Comparison of ENCODE assay signal across 16 cellular contexts in genomic region chr15:70516408-70517193, GRCh38.
A peak's percentile ranks its signal among the peaks of the same experiment; 100 is the strongest.
DNase-seq lines count a peak whose midpoint lies in the region; ATAC-seq and TF ChIP-seq lines count a peak whose summit lies in the region.
"Had no signal": no experiment of that assay in that cellular context is flagged by ENCODE, and none has a peak within 500 bp of the region (broad histone marks: within the 10 kb centered on the region; RNA-seq: fewer than 3 reads in every experiment).

No MANE protein-coding gene starts in this region.

- H3K36me3 ChIP-seq in BE2C (no peaks in the 10 kb centered on the region), brain microvascular endothelial cell (replicated peaks) (no peaks in the 10 kb centered on the region)

- H3K27me3 ChIP-seq in BE2C (no peaks in the 10 kb centered on the region), brain microvascular endothelial cell (replicated peaks) (peaks cover 24% of the 10 kb centered on the region)

- DNase-seq in BE2C (no peak), HT-29 (ENCODE audit: low spot score) (peak; percentile 54), brain microvascular endothelial cell (no peak), left colon (no peak), NCI-H1436 (lab: John Stamatoyannopoulos, UW) (no peak)
- DNase-seq in activated naive CD4-positive, alpha-beta T cell treated with Interleukin-2 at 50 U/mL for 16 hours, result no peak
- DNase-seq: ACHN, DND-41, H9, MV-4-11, NCI-H1930, NCI-H345, SHP77 had no signal

- in situ Hi-C loops in brain microvascular endothelial cell (cut with HindIII; ENCODE audit: low pct_ligation_motif_present, low sequenced_read_pairs), result no loop called here

- no peak overlapping the region for H3K27ac ChIP-seq in brain microvascular endothelial cell
- H3K27ac ChIP-seq: C4-2B, SK-N-MC had no signal

- ATAC-seq in left colon (peak; percentile 18), HG03045 (IDR thresholded peaks at IDR 0.05; ENCODE audit: unreplicated experiment) (no peak)

- 0 out of 2 replicates have a peak, but pooled peaks cover 9% of the 10 kb centered on the region for H3K4me1 ChIP-seq in BE2C

- H3K4me3 ChIP-seq in BE2C (ENCODE audit: low read depth, low read length) (no peak overlapping the region), brain microvascular endothelial cell (ENCODE audit: low read depth, low read length) (no peak overlapping the region)
- H3K4me3 ChIP-seq: SK-N-MC had no signal

- H3K9me3 ChIP-seq in BE2C, result no peaks in the 10 kb centered on the region

- intact Hi-C loops in left colon (cut with DNase I, micrococcal nuclease), result no loop called here

- TF ChIP-seq CTCF in BE2C (IDR thresholded peaks at IDR 0.05; ENCODE audit: low read depth, low read length) (peak; percentile 18; the same call in 1 of the 2 replicates), brain microvascular endothelial cell (IDR thresholded peaks at IDR 0.05; ENCODE audit: low read depth, low read length, missing control alignments) (peak; percentile 17)
